15 cellular contexts compared by ENCODE assay signal in the genomic region with DNA sequence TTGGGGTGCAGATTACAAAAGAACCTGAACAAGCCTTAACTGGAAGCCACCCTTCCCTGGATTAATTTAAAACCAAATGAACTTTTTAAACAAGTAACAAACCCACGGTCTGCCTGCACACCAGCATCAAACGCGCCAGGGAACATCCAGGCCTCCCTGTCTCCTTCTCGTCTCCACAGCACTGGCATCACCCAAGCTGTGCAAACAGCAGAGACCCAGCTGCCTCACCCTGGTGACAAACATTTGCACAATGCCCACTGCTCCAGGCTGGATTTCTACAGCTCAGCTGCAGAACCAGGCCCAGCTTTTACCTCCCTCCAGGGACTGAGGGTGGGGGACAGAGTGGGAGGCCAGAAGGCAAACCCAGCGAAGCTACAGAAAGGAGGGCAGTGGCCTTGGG. TPM values are rescaled to one million over a fixed set of nuclear protein-coding genes. Genes with fewer than 3 reads are reported as not detected.
A peak's percentile ranks its signal among the peaks of the same experiment; 100 is the strongest.
DNase-seq lines count a peak whose midpoint lies in the region; ATAC-seq, FAIRE-seq and TF ChIP-seq lines count a peak whose summit lies in the region.
"Had no signal": no experiment of that assay in that cellular context is flagged by ENCODE, and none has a peak within 500 bp of the region (broad histone marks: within the 10 kb centered on the region; RNA-seq: fewer than 3 reads in every experiment).

No MANE protein-coding gene starts in this region.

- H3K27me3 Mint-ChIP-seq in stimulated activated naive CD8-positive, alpha-beta T cell treated with anti-CD3 and anti-CD28 coated beads, Interleukin-15, amount 100 ng/mL, for 72 hours, result no peaks in the 10 kb centered on the region
- H3K27me3 Mint-ChIP-seq in activated T-helper 2 cell treated with anti-CD3 and anti-CD28 coated beads, Interferon-gamma antibody, Interleukin-2, Interleukin-4, amounts not matched to agents 10 μg/mL and 5 μg/mL and 100 μg/mL, durations not matched to agents 14 hours and 24 hours and 36 hours (ENCODE audit: low read depth), result no peaks in the 10 kb centered on the region
- H3K27me3 Mint-ChIP-seq in stimulated activated naive CD8-positive, alpha-beta T cell treated with anti-CD3 and anti-CD28 coated beads, Interleukin-15, Interleukin-2, amounts not matched to agents 100 ng/mL and 50 ng/mL, for 24 hours, result no peaks in the 10 kb centered on the region
- H3K27me3 Mint-ChIP-seq: CD4-positive, CD25-positive, alpha-beta regulatory T cell; naive thymus-derived CD4-positive, alpha-beta T cell had no signal

- no peaks in the 10 kb centered on the region for H3K27me3 ChIP-seq in HUES48 (ENCODE audit: control insufficient read depth, insufficient read depth, low read length)
- H3K27me3 ChIP-seq: esophagus muscularis mucosa had no signal

- peaks cover 32% of the 10 kb centered on the region for H3K4me1 ChIP-seq in HUES48 (ENCODE audit: control insufficient read depth, insufficient read depth, low read length)

- no peak for ATAC-seq in stimulated activated naive CD8-positive, alpha-beta T cell treated with anti-CD3 and anti-CD28 coated beads, Interleukin-15, Interleukin-2, amounts not matched to agents 100 U/mL and 50 U/mL, for 24 hours
- no peak for ATAC-seq in stimulated activated naive CD8-positive, alpha-beta T cell treated with anti-CD3 and anti-CD28 coated beads, Interleukin-15, amount 100 ng/mL, for 72 hours
- no peak for ATAC-seq in GM18519 (IDR thresholded peaks at IDR 0.05; ENCODE audit: low FRiP score, unreplicated experiment)
- ATAC-seq: left lobe of liver; naive thymus-derived CD4-positive, alpha-beta T cell; PC-3 had no signal

- peaks cover 66% of the 10 kb centered on the region for H3K36me3 ChIP-seq in HUES48 (ENCODE audit: control insufficient read depth, insufficient read depth, low read length)

- intact Hi-C loops in activated T-helper 2 cell treated with anti-CD3 and anti-CD28 coated beads, Interferon-gamma antibody, Interleukin-2, Interleukin-4, amounts not matched to agents 10 μg/mL and 5 μg/mL and 100 μg/mL, durations not matched to agents 14 hours and 24 hours and 36 hours (cut with micrococcal nuclease), result no loop called here

- FAIRE-seq in H54 (lab: Jason Lieb, UNC), result no peak

- H3K9me3 Mint-ChIP-seq in stimulated activated naive CD8-positive, alpha-beta T cell treated with anti-CD3 and anti-CD28 coated beads, Interleukin-15, amount 100 ng/mL, for 72 hours, result no peaks in the 10 kb centered on the region
- H3K9me3 Mint-ChIP-seq in activated T-helper 2 cell treated with anti-CD3 and anti-CD28 coated beads, Interferon-gamma antibody, Interleukin-2, Interleukin-4, amounts not matched to agents 10 μg/mL and 5 μg/mL and 100 μg/mL, durations not matched to agents 14 hours and 24 hours and 36 hours, result no peaks in the 10 kb centered on the region
- H3K9me3 Mint-ChIP-seq in stimulated activated naive CD8-positive, alpha-beta T cell treated with anti-CD3 and anti-CD28 coated beads, Interleukin-15, Interleukin-2, amounts not matched to agents 100 ng/mL and 50 ng/mL, for 24 hours, result no peaks in the 10 kb centered on the region

- H3K36me3 Mint-ChIP-seq in activated T-helper 2 cell treated with anti-CD3 and anti-CD28 coated beads, Interferon-gamma antibody, Interleukin-2, Interleukin-4, amounts not matched to agents 10 μg/mL and 5 μg/mL and 100 μg/mL, durations not matched to agents 14 hours and 24 hours and 36 hours (ENCODE audit: low read depth), result peaks cover 66% of the 10 kb centered on the region
- peaks cover 61% of the 10 kb centered on the region for H3K36me3 Mint-ChIP-seq in stimulated activated naive CD8-positive, alpha-beta T cell treated with anti-CD3 and anti-CD28 coated beads, Interleukin-15, Interleukin-2, amounts not matched to agents 100 ng/mL and 50 ng/mL, for 24 hours (ENCODE audit: low read depth)

- peak overlapping the region; percentile 36 for H3K27ac ChIP-seq in HUES48 (ENCODE audit: low read depth, low read length)
- H3K27ac ChIP-seq: esophagus muscularis mucosa had no signal

- H3K9me3 ChIP-seq in HUES48 (ENCODE audit: control insufficient read depth, insufficient read depth, low read length), result no peaks in the 10 kb centered on the region
- H3K9me3 ChIP-seq: esophagus muscularis mucosa had no signal

- no peak overlapping the region for H3K9ac ChIP-seq in HUES48 (ENCODE audit: low read depth, low read length)

- peak overlapping the region in 1 of 2 donors; percentile 59 for H3K27ac Mint-ChIP-seq in stimulated activated naive CD8-positive, alpha-beta T cell treated with anti-CD3 and anti-CD28 coated beads, Interleukin-15, amount 100 ng/mL, for 72 hours
- peak overlapping the region; percentile 12 for H3K27ac Mint-ChIP-seq in activated T-helper 2 cell treated with anti-CD3 and anti-CD28 coated beads, Interferon-gamma antibody, Interleukin-2, Interleukin-4, amounts not matched to agents 10 μg/mL and 5 μg/mL and 100 μg/mL, durations not matched to agents 14 hours and 24 hours and 36 hours
- H3K27ac Mint-ChIP-seq in stimulated activated naive CD8-positive, alpha-beta T cell treated with anti-CD3 and anti-CD28 coated beads, Interleukin-15, Interleukin-2, amounts not matched to agents 100 ng/mL and 50 ng/mL, for 24 hours, result peak overlapping the region; percentile 61
- H3K27ac Mint-ChIP-seq: CD4-positive, CD25-positive, alpha-beta regulatory T cell had no signal

- H3K4me3 Mint-ChIP-seq in stimulated activated naive CD8-positive, alpha-beta T cell treated with anti-CD3 and anti-CD28 coated beads, Interleukin-15, amount 100 ng/mL, for 72 hours, result no peak overlapping the region
- H3K4me3 Mint-ChIP-seq in activated T-helper 2 cell treated with anti-CD3 and anti-CD28 coated beads, Interferon-gamma antibody, Interleukin-2, Interleukin-4, amounts not matched to agents 10 μg/mL and 5 μg/mL and 100 μg/mL, durations not matched to agents 14 hours and 24 hours and 36 hours (ENCODE audit: low read depth), result no peak overlapping the region
- H3K4me3 Mint-ChIP-seq in stimulated activated naive CD8-positive, alpha-beta T cell treated with anti-CD3 and anti-CD28 coated beads, Interleukin-15, Interleukin-2, amounts not matched to agents 100 ng/mL and 50 ng/mL, for 24 hours, result peak overlapping the region; percentile 32

- peaks cover 84% of the 10 kb centered on the region for H3K4me1 Mint-ChIP-seq in stimulated activated naive CD8-positive, alpha-beta T cell treated with anti-CD3 and anti-CD28 coated beads, Interleukin-15, amount 100 ng/mL, for 72 hours
- peaks cover 19% of the 10 kb centered on the region for H3K4me1 Mint-ChIP-seq in activated T-helper 2 cell treated with anti-CD3 and anti-CD28 coated beads, Interferon-gamma antibody, Interleukin-2, Interleukin-4, amounts not matched to agents 10 μg/mL and 5 μg/mL and 100 μg/mL, durations not matched to agents 14 hours and 24 hours and 36 hours (ENCODE audit: low read depth)
- peaks cover 52% of the 10 kb centered on the region for H3K4me1 Mint-ChIP-seq in stimulated activated naive CD8-positive, alpha-beta T cell treated with anti-CD3 and anti-CD28 coated beads, Interleukin-15, Interleukin-2, amounts not matched to agents 100 ng/mL and 50 ng/mL, for 24 hours (ENCODE audit: low read depth)

- no peak for TF ChIP-seq POLR2A in H54 (IDR thresholded peaks at IDR 0.05; ENCODE audit: low read depth, low read length)

- DNase-seq in stimulated activated naive CD8-positive, alpha-beta T cell treated with anti-CD3 and anti-CD28 coated beads, Interleukin-15, Interleukin-2, amounts not matched to agents 100 U/mL and 50 U/mL, for 24 hours, result peak; percentile 26
- DNase-seq in stimulated activated naive CD8-positive, alpha-beta T cell treated with anti-CD3 and anti-CD28 coated beads, Interleukin-15, amount 100 ng/mL, for 72 hours, result no peak
- DNase-seq in activated T-helper 2 cell treated with anti-CD3 and anti-CD28 coated beads, Interferon-gamma antibody, Interleukin-2, Interleukin-4, amounts not matched to agents 10 μg/mL and 5 μg/mL and 100 μg/mL, durations not matched to agents 14 hours and 24 hours and 36 hours (ENCODE audit: low spot score), result no peak
- DNase-seq in inferior parietal cortex (ENCODE audit: extremely low spot score) (no peak), H54 (ENCODE audit: insufficient read length, low spot score) (no peak)
- DNase-seq: CD4-positive, CD25-positive, alpha-beta regulatory T cell; naive thymus-derived CD4-positive, alpha-beta T cell; NCI-H1092; PC-3 had no signal

- H3K4me3 ChIP-seq in HUES48 (ENCODE audit: low read depth, low read length), result no peak overlapping the region
- H3K4me3 ChIP-seq: esophagus muscularis mucosa had no signal

RNA-seq across cellular contexts. Expression of gene RPL3, which starts 7.0 kb away (rescaled TPM):
- 2,214 and 2,255 TPM in 2 replicates for total RNA-seq in activated T-helper 2 cell treated with anti-CD3 and anti-CD28 coated beads, Interferon-gamma antibody, Interleukin-2, Interleukin-4, amounts not matched to agents 10 μg/mL and 5 μg/mL and 100 μg/mL, durations not matched to agents 14 hours and 24 hours and 36 hours

RNA-seq across cellular contexts. Expression of gene SYNGR1, which starts 37.4 kb away (rescaled TPM):
- not detected in 2 replicates for total RNA-seq in activated T-helper 2 cell treated with anti-CD3 and anti-CD28 coated beads, Interferon-gamma antibody, Interleukin-2, Interleukin-4, amounts not matched to agents 10 μg/mL and 5 μg/mL and 100 μg/mL, durations not matched to agents 14 hours and 24 hours and 36 hours
- total RNA-seq: T-helper 1 cell treated with Interleukin-12 subunit alpha and Interleukin-12 subunit beta and Interleukin-4 antibody, amounts not matched to agents 30 ng/mL and 1 ng/mL, for 36 hours had no signal
